ENCODE assay signal across 9 cellular contexts in genomic region chr19:49391581-49392399, GRCh38. TPM values are rescaled to one million over a fixed set of nuclear protein-coding genes. Genes with fewer than 3 reads are reported as not detected.
DNase-seq lines count a peak whose midpoint lies in the region; ATAC-seq and TF ChIP-seq lines count a peak whose summit lies in the region.
"Had no signal": no experiment of that assay in that cellular context is flagged by ENCODE, and none has a peak within 500 bp of the region (broad histone marks: within the 10 kb centered on the region; RNA-seq: fewer than 3 reads in every experiment).

No MANE protein-coding gene starts in this region.

- ATAC-seq in DND-41 (ENCODE audit: insufficient read depth, low read depth) (peak; percentile 95), HG03139 (IDR thresholded peaks at IDR 0.05; ENCODE audit: unreplicated experiment) (no peak)
- ATAC-seq in naive thymus-derived CD4-positive, alpha-beta T cell = peak; percentile 89
- peak; percentile 93 for ATAC-seq in stimulated activated effector memory CD8-positive, alpha-beta T cell treated with anti-CD3 and anti-CD28 coated beads, Interleukin-12 subunit alpha, Interleukin-12 subunit beta, amount 100 ng/mL, for 72 hours

- peaks cover 0 to 11% (median 3%) of the 10 kb centered on the region in 5 donors for H3K27me3 Mint-ChIP-seq in naive thymus-derived CD4-positive, alpha-beta T cell

- H3K36me3 Mint-ChIP-seq in naive thymus-derived CD4-positive, alpha-beta T cell = no peaks in the 10 kb centered on the region
- H3K36me3 Mint-ChIP-seq in stimulated activated effector memory CD8-positive, alpha-beta T cell treated with anti-CD3 and anti-CD28 coated beads, Interleukin-12 subunit alpha, Interleukin-12 subunit beta, amount 100 ng/mL, for 72 hours = peaks cover 7% of the 10 kb centered on the region

- H3K4me3 ChIP-seq in DND-41 (ENCODE audit: low read depth in 1 of 2, low read length in 2 of 2) = no peak overlapping the region
- no peak overlapping the region for H3K4me3 ChIP-seq in OCI-LY1 (ENCODE audit: low read depth, low read length, poor library complexity, severe bottlenecking)
- no peak overlapping the region for H3K4me3 ChIP-seq in epithelial cell of proximal tubule (ENCODE audit: low read depth, low read length)
- H3K4me3 ChIP-seq in naive thymus-derived CD4-positive, alpha-beta T cell (ENCODE audit: low read length) = no peak overlapping the region

- no peaks in the 10 kb centered on the region for H4K20me1 ChIP-seq in DND-41 (ENCODE audit: insufficient read depth, low read length)
- no peaks in the 10 kb centered on the region for H4K20me1 ChIP-seq in OCI-LY1 (ENCODE audit: insufficient read depth, low read length)

- 0 out of 2 replicates have a peak overlapping the region, but pooled peaks have one; percentile 19 for H2AFZ ChIP-seq in DND-41 (ENCODE audit: low read depth, low read length)
- H2AFZ ChIP-seq in OCI-LY1 (ENCODE audit: low read length) = no peak overlapping the region

- no peaks in the 10 kb centered on the region for H3K9me2 ChIP-seq in OCI-LY1 (ENCODE audit: low read depth, low read length)

- H3K9ac ChIP-seq in DND-41 (ENCODE audit: low read depth, low read length) (no peak overlapping the region), OCI-LY1 (ENCODE audit: low read length) (peak overlapping the region; percentile 44; the same call in 1 of the 2 replicates)

- no peaks in the 10 kb centered on the region for H3K9me3 ChIP-seq in DND-41 (ENCODE audit: insufficient read depth, low read length, severe bottlenecking)
- no peaks in the 10 kb centered on the region for H3K9me3 ChIP-seq in OCI-LY1 (ENCODE audit: low read length)
- H3K9me3 ChIP-seq in naive thymus-derived CD4-positive, alpha-beta T cell (ENCODE audit: control insufficient read depth in 2 of 3, low read length in 3 of 3) = no peaks in the 10 kb centered on the region

- intact Hi-C loops in naive thymus-derived CD4-positive, alpha-beta T cell (cut with micrococcal nuclease) = loop anchor here (1.0 to 5.0 kb wide), 8 partner anchors 30 to 291 kb away; no protein-coding TSS in a partner anchor

- H3K27ac Mint-ChIP-seq in naive thymus-derived CD4-positive, alpha-beta T cell = peak overlapping the region in 6 of 9 donors; percentile 1 to 84 (median 54)
- H3K27ac Mint-ChIP-seq in stimulated activated effector memory CD8-positive, alpha-beta T cell treated with anti-CD3 and anti-CD28 coated beads, Interleukin-12 subunit alpha, Interleukin-12 subunit beta, amount 100 ng/mL, for 72 hours = peak overlapping the region; percentile 21

- no peaks in the 10 kb centered on the region for H3K79me2 ChIP-seq in DND-41 (ENCODE audit: insufficient read depth, low read length)
- no peaks in the 10 kb centered on the region for H3K79me2 ChIP-seq in OCI-LY1 (ENCODE audit: insufficient read depth, low read length)

- H3K27me3 ChIP-seq in DND-41 (ENCODE audit: insufficient read depth, low read length, poor library complexity) (no peaks in the 10 kb centered on the region), OCI-LY1 (ENCODE audit: insufficient read depth, low read length) (no peaks in the 10 kb centered on the region)
- no peaks in the 10 kb centered on the region for H3K27me3 ChIP-seq in naive thymus-derived CD4-positive, alpha-beta T cell (ENCODE audit: control insufficient read depth in 2 of 2, insufficient read depth in 2 of 2, low read length in 2 of 2)

- H3K4me1 Mint-ChIP-seq in naive thymus-derived CD4-positive, alpha-beta T cell = peaks cover 6 to 26% (median 10%) of the 10 kb centered on the region in 7 donors
- H3K4me1 Mint-ChIP-seq in stimulated activated effector memory CD8-positive, alpha-beta T cell treated with anti-CD3 and anti-CD28 coated beads, Interleukin-12 subunit alpha, Interleukin-12 subunit beta, amount 100 ng/mL, for 72 hours = peaks cover 12% of the 10 kb centered on the region

- CTCF ChIA-PET in naive thymus-derived CD4-positive, alpha-beta T cell (lab: Charles Lee) = interaction anchor here (0.6 to 3.4 kb wide), 20 partner anchors 9 to 287 kb away, joined by 3 to 28 read pairs (median 4); partner anchors contain the start of genes ALDH16A1, FLT3LG, PIH1D1 and SLC17A7

- DNase-seq in DND-41 (peak; percentile 72), HuH-7 (ENCODE audit: low spot score) (peak; percentile 91), activated T-cell treated with anti-CD3 and anti-CD28 coated beads for 1 hour (ENCODE audit: low read depth) (peak; percentile 75), epithelial cell of proximal tubule (ENCODE audit: low read depth) (no peak)
- peak; percentile 61 to 82 (median 74) for DNase-seq in naive thymus-derived CD4-positive, alpha-beta T cell
- DNase-seq in stimulated activated effector memory CD8-positive, alpha-beta T cell treated with anti-CD3 and anti-CD28 coated beads, Interleukin-12 subunit alpha, Interleukin-12 subunit beta, amount 100 ng/mL, for 72 hours (ENCODE audit: low spot score in 2 of 2) = peak; percentile 67 to 81

- H3K4me2 ChIP-seq in DND-41 (ENCODE audit: insufficient read depth, low read length) (no peak overlapping the region), OCI-LY1 (ENCODE audit: low read length) (peak overlapping the region; percentile 41)

- no peaks in the 10 kb centered on the region for H3K4me1 ChIP-seq in DND-41 (ENCODE audit: insufficient read depth, low read length)
- peaks cover 51% of the 10 kb centered on the region for H3K4me1 ChIP-seq in OCI-LY1 (ENCODE audit: insufficient read depth, low read length, severe bottlenecking)
- H3K4me1 ChIP-seq in naive thymus-derived CD4-positive, alpha-beta T cell (ENCODE audit: control insufficient read depth in 2 of 2, insufficient read depth in 2 of 2, low read length in 2 of 2) = peaks cover 7 to 13% of the 10 kb centered on the region in 2 donors

- peaks cover 0 to 2% (median 0%) of the 10 kb centered on the region in 11 donors for H3K9me3 Mint-ChIP-seq in naive thymus-derived CD4-positive, alpha-beta T cell
- H3K9me3 Mint-ChIP-seq in stimulated activated effector memory CD8-positive, alpha-beta T cell treated with anti-CD3 and anti-CD28 coated beads, Interleukin-12 subunit alpha, Interleukin-12 subunit beta, amount 100 ng/mL, for 72 hours = no peaks in the 10 kb centered on the region

- H3F3A ChIP-seq in OCI-LY1 (ENCODE audit: insufficient read depth, low read length) = peaks cover 3% of the 10 kb centered on the region

- peak; percentile 88 for TF ChIP-seq CTCF in DND-41 (IDR thresholded peaks at IDR 0.05; ENCODE audit: borderline replicate concordance, extremely low read depth, low read length, poor library complexity, severe bottlenecking)
- TF ChIP-seq CTCF in OCI-LY1 (IDR thresholded peaks at IDR 0.05; ENCODE audit: low read length) = peak; percentile 97
- peak; percentile 92 for TF ChIP-seq CTCF in epithelial cell of proximal tubule (conservative IDR thresholded peaks at IDR 0.05; ENCODE audit: low read depth, low read length)

- H3K36me3 ChIP-seq in DND-41 (ENCODE audit: insufficient read depth, low read length) (no peaks in the 10 kb centered on the region), OCI-LY1 (ENCODE audit: insufficient read depth, low read length) (no peaks in the 10 kb centered on the region)
- no peaks in the 10 kb centered on the region for H3K36me3 ChIP-seq in naive thymus-derived CD4-positive, alpha-beta T cell (ENCODE audit: control insufficient read depth in 2 of 3, insufficient read depth in 3 of 3, low read length in 3 of 3)

- no peak overlapping the region for H3K27ac ChIP-seq in DND-41 (ENCODE audit: low read length)
- H3K27ac ChIP-seq in OCI-LY1 (ENCODE audit: low read depth, low read length, poor library complexity, severe bottlenecking) = peak overlapping the region; percentile 96
- no peak overlapping the region for H3K27ac ChIP-seq in naive thymus-derived CD4-positive, alpha-beta T cell (ENCODE audit: low read depth, low read length)

- H3K4me3 Mint-ChIP-seq in naive thymus-derived CD4-positive, alpha-beta T cell = peak overlapping the region in 2 of 10 donors; percentile 3 to 51
- no peak overlapping the region for H3K4me3 Mint-ChIP-seq in stimulated activated effector memory CD8-positive, alpha-beta T cell treated with anti-CD3 and anti-CD28 coated beads, Interleukin-12 subunit alpha, Interleukin-12 subunit beta, amount 100 ng/mL, for 72 hours

- POLR2A ChIA-PET in naive thymus-derived CD4-positive, alpha-beta T cell (lab: Charles Lee) = interaction anchor here (0.6 to 2.0 kb wide), 13 partner anchors 10 to 256 kb away, joined by 3 to 13 read pairs (median 3); partner anchors contain the start of genes CD37 and PIH1D1

RNA-seq across cellular contexts. Expression of gene KASH5, which starts 3.7 kb away (rescaled TPM):
- 0.06 TPM in 1 of 2 replicates, not detected in the other for total RNA-seq in epithelial cell of proximal tubule
- total RNA-seq in naive thymus-derived CD4-positive, alpha-beta T cell = under 1 TPM in 3 of 5 experiments, not detected in 2; 0.27 to 0.97 (median 0.42) TPM
- not detected for polyA plus RNA-seq in naive thymus-derived CD4-positive, alpha-beta T cell
- polyA plus RNA-seq: esophagus had no signal

RNA-seq across cellular contexts. Expression of gene DKKL1, which starts 28.1 kb away (rescaled TPM):
- 1.3 TPM in 1 of 2 replicates, not detected in the other for total RNA-seq in epithelial cell of proximal tubule
- total RNA-seq in naive thymus-derived CD4-positive, alpha-beta T cell = not detected
- not detected for polyA plus RNA-seq in naive thymus-derived CD4-positive, alpha-beta T cell

RNA-seq across cellular contexts. Expression of gene TEAD2, which starts 29.6 kb away (rescaled TPM):
- total RNA-seq in epithelial cell of proximal tubule = 74.5 and 89.5 TPM in 2 replicates
- total RNA-seq in naive thymus-derived CD4-positive, alpha-beta T cell = under 1 TPM in 1 of 5 experiments, not detected in 4; 0.29 TPM
- polyA plus RNA-seq in naive thymus-derived CD4-positive, alpha-beta T cell = not detected

RNA-seq across cellular contexts. Expression of gene PTH2, which starts 31.5 kb away (rescaled TPM):
- not detected in 2 replicates for total RNA-seq in epithelial cell of proximal tubule
- total RNA-seq in naive thymus-derived CD4-positive, alpha-beta T cell = not detected
- polyA plus RNA-seq in naive thymus-derived CD4-positive, alpha-beta T cell = not detected
- polyA plus RNA-seq: esophagus had no signal

RNA-seq across cellular contexts. Expression of gene GFY, which starts 33.4 kb away (rescaled TPM):
- not detected in 2 replicates for total RNA-seq in epithelial cell of proximal tubule
- not detected for total RNA-seq in naive thymus-derived CD4-positive, alpha-beta T cell
- not detected for polyA plus RNA-seq in naive thymus-derived CD4-positive, alpha-beta T cell
- polyA plus RNA-seq: esophagus had no signal

Comparison
In these comparisons a context has a peak if more than half of its experiments do, and no peak if none do; other contexts are left out.
1. RNA of gene TEAD2, which starts 29.6 kb away (total RNA-seq): 74.5 to 89.5 TPM in epithelial cell of proximal tubule; 0.29 TPM in naive thymus-derived CD4-positive, alpha-beta T cell; every median in the first group is over 10 times any median in the second.
2. Peak in every context shown above with its lines, with median percentiles within 50 percentile points of each other: CTCF ChIP-seq.